Comparison of ENCODE assay signal across 1 cellular context in the genomic region with DNA sequence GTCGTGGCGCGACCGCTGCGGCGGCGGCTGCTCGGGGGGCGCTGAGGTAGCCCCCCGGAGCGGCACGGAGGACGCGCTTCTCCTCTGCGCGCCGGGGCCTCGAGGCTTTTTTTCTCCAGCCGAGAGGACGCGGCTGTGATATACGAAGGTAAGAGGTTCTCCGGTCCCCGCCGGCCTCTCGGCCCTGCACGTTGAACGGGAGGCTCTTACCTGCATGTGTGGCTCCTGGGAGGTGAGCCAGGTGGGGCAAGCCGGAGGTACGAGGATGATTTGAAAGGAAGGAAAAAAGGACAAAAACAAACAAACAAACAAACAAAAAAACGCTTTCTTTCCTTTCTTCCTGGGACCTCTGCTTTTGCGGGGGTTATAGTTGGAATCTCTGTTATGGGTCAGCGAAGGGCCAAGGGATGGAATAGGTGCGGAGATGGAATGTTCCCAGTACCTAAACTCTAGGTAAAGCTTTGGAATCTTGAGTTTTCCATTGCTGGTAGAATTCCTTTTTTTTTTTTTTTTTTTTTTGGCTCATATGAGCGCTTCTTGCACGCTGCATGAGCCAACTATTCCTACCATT.
A peak's percentile ranks its signal among the peaks of the same experiment; 100 is the strongest.
TF ChIP-seq lines count a peak whose summit lies in the region.

No MANE protein-coding gene starts in this region.

TF ChIP-seq in HEK293, 187 proteins besides CTCF, POLR2A, EP300 and RAD21 (continued from another document and continues in another):
- TF ChIP-seq, protein P1, sequence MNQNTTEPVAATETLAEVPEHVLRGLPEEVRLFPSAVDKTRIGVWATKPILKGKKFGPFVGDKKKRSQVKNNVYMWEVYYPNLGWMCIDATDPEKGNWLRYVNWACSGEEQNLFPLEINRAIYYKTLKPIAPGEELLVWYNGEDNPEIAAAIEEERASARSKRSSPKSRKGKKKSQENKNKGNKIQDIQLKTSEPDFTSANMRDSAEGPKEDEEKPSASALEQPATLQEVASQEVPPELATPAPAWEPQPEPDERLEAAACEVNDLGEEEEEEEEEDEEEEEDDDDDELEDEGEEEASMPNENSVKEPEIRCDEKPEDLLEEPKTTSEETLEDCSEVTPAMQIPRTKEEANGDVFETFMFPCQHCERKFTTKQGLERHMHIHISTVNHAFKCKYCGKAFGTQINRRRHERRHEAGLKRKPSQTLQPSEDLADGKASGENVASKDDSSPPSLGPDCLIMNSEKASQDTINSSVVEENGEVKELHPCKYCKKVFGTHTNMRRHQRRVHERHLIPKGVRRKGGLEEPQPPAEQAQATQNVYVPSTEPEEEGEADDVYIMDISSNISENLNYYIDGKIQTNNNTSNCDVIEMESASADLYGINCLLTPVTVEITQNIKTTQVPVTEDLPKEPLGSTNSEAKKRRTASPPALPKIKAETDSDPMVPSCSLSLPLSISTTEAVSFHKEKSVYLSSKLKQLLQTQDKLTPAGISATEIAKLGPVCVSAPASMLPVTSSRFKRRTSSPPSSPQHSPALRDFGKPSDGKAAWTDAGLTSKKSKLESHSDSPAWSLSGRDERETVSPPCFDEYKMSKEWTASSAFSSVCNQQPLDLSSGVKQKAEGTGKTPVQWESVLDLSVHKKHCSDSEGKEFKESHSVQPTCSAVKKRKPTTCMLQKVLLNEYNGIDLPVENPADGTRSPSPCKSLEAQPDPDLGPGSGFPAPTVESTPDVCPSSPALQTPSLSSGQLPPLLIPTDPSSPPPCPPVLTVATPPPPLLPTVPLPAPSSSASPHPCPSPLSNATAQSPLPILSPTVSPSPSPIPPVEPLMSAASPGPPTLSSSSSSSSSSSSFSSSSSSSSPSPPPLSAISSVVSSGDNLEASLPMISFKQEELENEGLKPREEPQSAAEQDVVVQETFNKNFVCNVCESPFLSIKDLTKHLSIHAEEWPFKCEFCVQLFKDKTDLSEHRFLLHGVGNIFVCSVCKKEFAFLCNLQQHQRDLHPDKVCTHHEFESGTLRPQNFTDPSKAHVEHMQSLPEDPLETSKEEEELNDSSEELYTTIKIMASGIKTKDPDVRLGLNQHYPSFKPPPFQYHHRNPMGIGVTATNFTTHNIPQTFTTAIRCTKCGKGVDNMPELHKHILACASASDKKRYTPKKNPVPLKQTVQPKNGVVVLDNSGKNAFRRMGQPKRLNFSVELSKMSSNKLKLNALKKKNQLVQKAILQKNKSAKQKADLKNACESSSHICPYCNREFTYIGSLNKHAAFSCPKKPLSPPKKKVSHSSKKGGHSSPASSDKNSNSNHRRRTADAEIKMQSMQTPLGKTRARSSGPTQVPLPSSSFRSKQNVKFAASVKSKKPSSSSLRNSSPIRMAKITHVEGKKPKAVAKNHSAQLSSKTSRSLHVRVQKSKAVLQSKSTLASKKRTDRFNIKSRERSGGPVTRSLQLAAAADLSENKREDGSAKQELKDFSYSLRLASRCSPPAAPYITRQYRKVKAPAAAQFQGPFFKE (tag by site-specific recombination; IDR thresholded peaks at IDR 0.05; ENCODE audit: borderline replicate concordance), result no peak
- TF ChIP-seq, protein P2, sequence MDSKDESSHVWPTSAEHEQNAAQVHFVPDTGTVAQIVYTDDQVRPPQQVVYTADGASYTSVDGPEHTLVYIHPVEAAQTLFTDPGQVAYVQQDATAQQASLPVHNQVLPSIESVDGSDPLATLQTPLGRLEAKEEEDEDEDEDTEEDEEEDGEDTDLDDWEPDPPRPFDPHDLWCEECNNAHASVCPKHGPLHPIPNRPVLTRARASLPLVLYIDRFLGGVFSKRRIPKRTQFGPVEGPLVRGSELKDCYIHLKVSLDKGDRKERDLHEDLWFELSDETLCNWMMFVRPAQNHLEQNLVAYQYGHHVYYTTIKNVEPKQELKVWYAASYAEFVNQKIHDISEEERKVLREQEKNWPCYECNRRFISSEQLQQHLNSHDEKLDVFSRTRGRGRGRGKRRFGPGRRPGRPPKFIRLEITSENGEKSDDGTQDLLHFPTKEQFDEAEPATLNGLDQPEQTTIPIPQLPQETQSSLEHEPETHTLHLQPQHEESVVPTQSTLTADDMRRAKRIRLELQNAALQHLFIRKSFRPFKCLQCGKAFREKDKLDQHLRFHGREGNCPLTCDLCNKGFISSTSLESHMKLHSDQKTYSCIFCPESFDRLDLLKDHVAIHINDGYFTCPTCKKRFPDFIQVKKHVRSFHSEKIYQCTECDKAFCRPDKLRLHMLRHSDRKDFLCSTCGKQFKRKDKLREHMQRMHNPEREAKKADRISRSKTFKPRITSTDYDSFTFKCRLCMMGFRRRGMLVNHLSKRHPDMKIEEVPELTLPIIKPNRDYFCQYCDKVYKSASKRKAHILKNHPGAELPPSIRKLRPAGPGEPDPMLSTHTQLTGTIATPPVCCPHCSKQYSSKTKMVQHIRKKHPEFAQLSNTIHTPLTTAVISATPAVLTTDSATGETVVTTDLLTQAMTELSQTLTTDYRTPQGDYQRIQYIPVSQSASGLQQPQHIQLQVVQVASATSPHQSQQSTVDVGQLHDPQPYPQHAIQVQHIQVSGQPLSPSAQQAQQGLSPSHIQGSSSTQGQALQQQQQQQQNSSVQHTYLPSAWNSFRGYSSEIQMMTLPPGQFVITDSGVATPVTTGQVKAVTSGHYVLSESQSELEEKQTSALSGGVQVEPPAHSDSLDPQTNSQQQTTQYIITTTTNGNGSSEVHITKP (tag by site-specific recombination; IDR thresholded peaks at IDR 0.05), result no peak
- TF ChIP-seq, protein P3, sequence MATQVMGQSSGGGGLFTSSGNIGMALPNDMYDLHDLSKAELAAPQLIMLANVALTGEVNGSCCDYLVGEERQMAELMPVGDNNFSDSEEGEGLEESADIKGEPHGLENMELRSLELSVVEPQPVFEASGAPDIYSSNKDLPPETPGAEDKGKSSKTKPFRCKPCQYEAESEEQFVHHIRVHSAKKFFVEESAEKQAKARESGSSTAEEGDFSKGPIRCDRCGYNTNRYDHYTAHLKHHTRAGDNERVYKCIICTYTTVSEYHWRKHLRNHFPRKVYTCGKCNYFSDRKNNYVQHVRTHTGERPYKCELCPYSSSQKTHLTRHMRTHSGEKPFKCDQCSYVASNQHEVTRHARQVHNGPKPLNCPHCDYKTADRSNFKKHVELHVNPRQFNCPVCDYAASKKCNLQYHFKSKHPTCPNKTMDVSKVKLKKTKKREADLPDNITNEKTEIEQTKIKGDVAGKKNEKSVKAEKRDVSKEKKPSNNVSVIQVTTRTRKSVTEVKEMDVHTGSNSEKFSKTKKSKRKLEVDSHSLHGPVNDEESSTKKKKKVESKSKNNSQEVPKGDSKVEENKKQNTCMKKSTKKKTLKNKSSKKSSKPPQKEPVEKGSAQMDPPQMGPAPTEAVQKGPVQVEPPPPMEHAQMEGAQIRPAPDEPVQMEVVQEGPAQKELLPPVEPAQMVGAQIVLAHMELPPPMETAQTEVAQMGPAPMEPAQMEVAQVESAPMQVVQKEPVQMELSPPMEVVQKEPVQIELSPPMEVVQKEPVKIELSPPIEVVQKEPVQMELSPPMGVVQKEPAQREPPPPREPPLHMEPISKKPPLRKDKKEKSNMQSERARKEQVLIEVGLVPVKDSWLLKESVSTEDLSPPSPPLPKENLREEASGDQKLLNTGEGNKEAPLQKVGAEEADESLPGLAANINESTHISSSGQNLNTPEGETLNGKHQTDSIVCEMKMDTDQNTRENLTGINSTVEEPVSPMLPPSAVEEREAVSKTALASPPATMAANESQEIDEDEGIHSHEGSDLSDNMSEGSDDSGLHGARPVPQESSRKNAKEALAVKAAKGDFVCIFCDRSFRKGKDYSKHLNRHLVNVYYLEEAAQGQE (tag by site-specific recombination; IDR thresholded peaks at IDR 0.05), result no peak
- no peak for TF ChIP-seq GLI4 (tag by site-specific recombination; IDR thresholded peaks at IDR 0.05)
- TF ChIP-seq ZSCAN16 (tag by site-specific recombination; IDR thresholded peaks at IDR 0.05), result no peak
- TF ChIP-seq ZNF776 (tag by site-specific recombination; IDR thresholded peaks at IDR 0.05; ENCODE audit: borderline replicate concordance), result no peak
- TF ChIP-seq PRDM1 (tag by site-specific recombination; IDR thresholded peaks at IDR 0.05), result no peak
- TF ChIP-seq GLIS2 (tag by site-specific recombination; IDR thresholded peaks at IDR 0.05), result 0 out of 2 replicates have a peak, but pooled peaks have one; percentile 11
- TF ChIP-seq, protein P4, sequence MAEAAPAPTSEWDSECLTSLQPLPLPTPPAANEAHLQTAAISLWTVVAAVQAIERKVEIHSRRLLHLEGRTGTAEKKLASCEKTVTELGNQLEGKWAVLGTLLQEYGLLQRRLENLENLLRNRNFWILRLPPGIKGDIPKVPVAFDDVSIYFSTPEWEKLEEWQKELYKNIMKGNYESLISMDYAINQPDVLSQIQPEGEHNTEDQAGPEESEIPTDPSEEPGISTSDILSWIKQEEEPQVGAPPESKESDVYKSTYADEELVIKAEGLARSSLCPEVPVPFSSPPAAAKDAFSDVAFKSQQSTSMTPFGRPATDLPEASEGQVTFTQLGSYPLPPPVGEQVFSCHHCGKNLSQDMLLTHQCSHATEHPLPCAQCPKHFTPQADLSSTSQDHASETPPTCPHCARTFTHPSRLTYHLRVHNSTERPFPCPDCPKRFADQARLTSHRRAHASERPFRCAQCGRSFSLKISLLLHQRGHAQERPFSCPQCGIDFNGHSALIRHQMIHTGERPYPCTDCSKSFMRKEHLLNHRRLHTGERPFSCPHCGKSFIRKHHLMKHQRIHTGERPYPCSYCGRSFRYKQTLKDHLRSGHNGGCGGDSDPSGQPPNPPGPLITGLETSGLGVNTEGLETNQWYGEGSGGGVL (tag by site-specific recombination; IDR thresholded peaks at IDR 0.05), result no peak
- no peak for TF ChIP-seq ZNF792 (tag by site-specific recombination; IDR thresholded peaks at IDR 0.05)
- no peak for TF ChIP-seq ZNF560 (tag by site-specific recombination; IDR thresholded peaks at IDR 0.05; ENCODE audit: borderline replicate concordance)
- TF ChIP-seq KLF1 (tag by site-specific recombination; IDR thresholded peaks at IDR 0.05), result no peak
- 0 out of 2 replicates have a peak, but pooled peaks have one; percentile 21 for TF ChIP-seq ZSCAN30 (tag by site-specific recombination; IDR thresholded peaks at IDR 0.05)
- no peak for TF ChIP-seq ZNF202 (tag by site-specific recombination; IDR thresholded peaks at IDR 0.05; ENCODE audit: borderline replicate concordance)
- no peak for TF ChIP-seq ZFP3 (tag by site-specific recombination; IDR thresholded peaks at IDR 0.05; ENCODE audit: low read depth)
- no peak for TF ChIP-seq ZNF114 (tag by site-specific recombination; IDR thresholded peaks at IDR 0.05)
- 0 out of 2 replicates have a peak, but pooled peaks have one; percentile 5 for TF ChIP-seq ZIC2 (tag by site-specific recombination; IDR thresholded peaks at IDR 0.05)
- no peak for TF ChIP-seq ZBTB1 (tag by site-specific recombination; IDR thresholded peaks at IDR 0.05)
- no peak for TF ChIP-seq ZNF184 (tag by site-specific recombination; IDR thresholded peaks at IDR 0.05)
- TF ChIP-seq ZNF138 (tag by site-specific recombination; IDR thresholded peaks at IDR 0.05; ENCODE audit: borderline replicate concordance), result no peak
- TF ChIP-seq, protein P5, sequence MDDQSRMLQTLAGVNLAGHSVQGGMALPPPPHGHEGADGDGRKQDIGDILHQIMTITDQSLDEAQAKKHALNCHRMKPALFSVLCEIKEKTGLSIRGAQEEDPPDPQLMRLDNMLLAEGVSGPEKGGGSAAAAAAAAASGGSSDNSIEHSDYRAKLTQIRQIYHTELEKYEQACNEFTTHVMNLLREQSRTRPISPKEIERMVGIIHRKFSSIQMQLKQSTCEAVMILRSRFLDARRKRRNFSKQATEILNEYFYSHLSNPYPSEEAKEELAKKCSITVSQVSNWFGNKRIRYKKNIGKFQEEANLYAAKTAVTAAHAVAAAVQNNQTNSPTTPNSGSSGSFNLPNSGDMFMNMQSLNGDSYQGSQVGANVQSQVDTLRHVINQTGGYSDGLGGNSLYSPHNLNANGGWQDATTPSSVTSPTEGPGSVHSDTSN (CRISPR knock-in tag; IDR thresholded peaks at IDR 0.05), result 0 out of 2 replicates have a peak, but pooled peaks have one; percentile 3
- TF ChIP-seq ZNF747 (tag by site-specific recombination; IDR thresholded peaks at IDR 0.05), result no peak
- TF ChIP-seq ZNF354C (tag by site-specific recombination; IDR thresholded peaks at IDR 0.05; ENCODE audit: borderline replicate concordance, low read depth), result no peak
- peak; percentile 48; the same call in 1 of the 2 replicates for TF ChIP-seq ZNF660 (tag by site-specific recombination; IDR thresholded peaks at IDR 0.05)
- TF ChIP-seq ZNF239 (tag by site-specific recombination; IDR thresholded peaks at IDR 0.05), result no peak
- TF ChIP-seq, protein P6, sequence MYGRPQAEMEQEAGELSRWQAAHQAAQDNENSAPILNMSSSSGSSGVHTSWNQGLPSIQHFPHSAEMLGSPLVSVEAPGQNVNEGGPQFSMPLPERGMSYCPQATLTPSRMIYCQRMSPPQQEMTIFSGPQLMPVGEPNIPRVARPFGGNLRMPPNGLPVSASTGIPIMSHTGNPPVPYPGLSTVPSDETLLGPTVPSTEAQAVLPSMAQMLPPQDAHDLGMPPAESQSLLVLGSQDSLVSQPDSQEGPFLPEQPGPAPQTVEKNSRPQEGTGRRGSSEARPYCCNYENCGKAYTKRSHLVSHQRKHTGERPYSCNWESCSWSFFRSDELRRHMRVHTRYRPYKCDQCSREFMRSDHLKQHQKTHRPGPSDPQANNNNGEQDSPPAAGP (tag by site-specific recombination; IDR thresholded peaks at IDR 0.05), result no peak
- TF ChIP-seq ZNF658 (tag by site-specific recombination; IDR thresholded peaks at IDR 0.05), result no peak
- no peak for TF ChIP-seq ZFP37 (tag by site-specific recombination; IDR thresholded peaks at IDR 0.05)
- no peak for TF ChIP-seq ZNF274 (IDR thresholded peaks at IDR 0.05; ENCODE audit: low read length)
- TF ChIP-seq ZNF274 (tag by site-specific recombination; IDR thresholded peaks at IDR 0.05; ENCODE audit: borderline replicate concordance), result no peak
- TF ChIP-seq, protein P7, sequence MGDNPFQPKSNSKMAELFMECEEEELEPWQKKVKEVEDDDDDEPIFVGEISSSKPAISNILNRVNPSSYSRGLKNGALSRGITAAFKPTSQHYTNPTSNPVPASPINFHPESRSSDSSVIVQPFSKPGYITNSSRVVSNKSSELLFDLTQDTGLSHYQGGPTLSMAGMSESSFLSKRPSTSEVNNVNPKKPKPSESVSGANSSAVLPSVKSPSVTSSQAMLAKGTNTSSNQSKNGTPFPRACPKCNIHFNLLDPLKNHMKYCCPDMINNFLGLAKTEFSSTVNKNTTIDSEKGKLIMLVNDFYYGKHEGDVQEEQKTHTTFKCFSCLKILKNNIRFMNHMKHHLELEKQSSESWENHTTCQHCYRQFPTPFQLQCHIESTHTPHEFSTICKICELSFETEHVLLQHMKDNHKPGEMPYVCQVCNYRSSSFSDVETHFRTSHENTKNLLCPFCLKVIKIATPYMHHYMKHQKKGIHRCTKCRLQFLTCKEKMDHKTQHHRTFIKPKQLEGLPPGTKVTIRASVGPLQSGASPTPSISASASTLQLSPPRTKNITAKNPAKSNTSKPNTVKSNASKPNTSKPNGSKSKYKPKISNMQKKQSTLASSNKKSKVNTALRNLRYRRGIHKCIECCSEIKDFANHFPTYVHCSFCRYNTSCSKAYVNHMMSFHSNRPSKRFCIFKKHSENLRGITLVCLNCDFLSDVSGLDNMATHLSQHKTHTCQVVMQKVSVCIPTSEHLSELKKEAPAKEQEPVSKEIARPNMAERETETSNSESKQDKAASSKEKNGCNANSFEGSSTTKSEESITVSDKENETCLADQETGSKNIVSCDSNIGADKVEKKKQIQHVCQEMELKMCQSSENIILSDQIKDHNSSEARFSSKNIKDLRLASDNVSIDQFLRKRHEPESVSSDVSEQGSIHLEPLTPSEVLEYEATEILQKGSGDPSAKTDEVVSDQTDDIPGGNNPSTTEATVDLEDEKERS (tag by site-specific recombination; IDR thresholded peaks at IDR 0.05), result no peak
- 0 out of 2 replicates have a peak, but pooled peaks have one; percentile 30 for TF ChIP-seq ZNF335 (tag by site-specific recombination; conservative IDR thresholded peaks at IDR 0.05)
- TF ChIP-seq ZNF48 (tag by site-specific recombination; IDR thresholded peaks at IDR 0.05), result no peak
